In genomic region chr11:47161134-47161854, GRCh38 we compare ENCODE assay signal across 8 cellular contexts. TPM values are rescaled to one million over a fixed set of nuclear protein-coding genes. Genes with fewer than 3 reads are reported as not detected.
A peak's percentile ranks its signal among the peaks of the same experiment; 100 is the strongest.
DNase-seq lines count a peak whose midpoint lies in the region; ATAC-seq lines count a peak whose summit lies in the region.

No MANE protein-coding gene starts in this region.

- H3K4me3 ChIP-seq in mesenchymal stem cell (ENCODE audit: insufficient read depth in 1 of 2, low read depth in 1 of 2, low read length in 2 of 2), result no peak overlapping the region

- H3K4ac ChIP-seq in mesenchymal stem cell (ENCODE audit: low read depth in 1 of 2, low read length in 2 of 2), result no peak overlapping the region

- H2BK5ac ChIP-seq in mesenchymal stem cell (ENCODE audit: low read depth, low read length, poor library complexity, severe bottlenecking), result no peak overlapping the region

- H2AFZ ChIP-seq in mesenchymal stem cell (ENCODE audit: low read depth, low read length), result no peak overlapping the region

- no peak overlapping the region for H3K23ac ChIP-seq in mesenchymal stem cell (ENCODE audit: low read length in 2 of 2)

- no peak overlapping the region for H2BK120ac ChIP-seq in mesenchymal stem cell (ENCODE audit: low read depth, low read length)

- H3K9me3 ChIP-seq in mesenchymal stem cell (ENCODE audit: control insufficient read depth, low read length), result no peaks in the 10 kb centered on the region

- peaks cover 10% of the 10 kb centered on the region for H3K4me1 ChIP-seq in mesenchymal stem cell (ENCODE audit: control insufficient read depth, insufficient read depth, low read depth, low read length)

- H3K14ac ChIP-seq in mesenchymal stem cell (ENCODE audit: low read length in 2 of 2), result no peak overlapping the region

- no peaks in the 10 kb centered on the region for H3K27me3 ChIP-seq in mesenchymal stem cell (ENCODE audit: control insufficient read depth in 1 of 2, insufficient read depth in 1 of 2, low read length in 2 of 2)

- H3K9ac ChIP-seq in mesenchymal stem cell (ENCODE audit: low read length), result no peak overlapping the region

- H4K8ac ChIP-seq in mesenchymal stem cell (ENCODE audit: low read length), result peak overlapping the region; percentile 52

- 56% methylated on average over 14 of the region's 14 CpGs for WGBS in mesenchymal stem cell

- H4K91ac ChIP-seq in mesenchymal stem cell (ENCODE audit: low read length), result no peak overlapping the region

- peaks cover 60 to 66% of the 10 kb centered on the region in 2 experiments for H3K36me3 ChIP-seq in mesenchymal stem cell (ENCODE audit: control insufficient read depth in 1 of 2, insufficient read depth in 2 of 2, low read depth in 1 of 2, low read length in 2 of 2)

- peaks cover 20% of the 10 kb centered on the region for H3K79me1 ChIP-seq in mesenchymal stem cell (replicated peaks; ENCODE audit: low read length, poor library complexity, severe bottlenecking)

- H3K27ac ChIP-seq in mesenchymal stem cell (ENCODE audit: low read length, poor library complexity, severe bottlenecking), result no peak overlapping the region

- H3K4me2 ChIP-seq in mesenchymal stem cell (ENCODE audit: low read length, poor library complexity, severe bottlenecking), result no peak overlapping the region

- no peak overlapping the region for H2BK15ac ChIP-seq in mesenchymal stem cell (ENCODE audit: low read depth, poor library complexity, severe bottlenecking)

- no peak overlapping the region for H2BK12ac ChIP-seq in mesenchymal stem cell (ENCODE audit: low read length in 2 of 2)

- peak overlapping the region; percentile 33 for H2AK5ac ChIP-seq in mesenchymal stem cell (ENCODE audit: low read length, severe bottlenecking)

- peak; percentile 66 for ATAC-seq in HG02938 (IDR thresholded peaks at IDR 0.05; ENCODE audit: unreplicated experiment)

- DNase-seq in ELR (ENCODE audit: low read depth) (peak; percentile 81), NCI-H446 treated with DMSO at 0.1 percent for 48 hours (lab: John Stamatoyannopoulos, UW) (peak; percentile 43), mesenchymal stem cell (peak; percentile 80), mesenteric fat pad (ENCODE audit: low spot score) (no peak)
- peak; percentile 41 to 46 for DNase-seq in activated CD4-positive, alpha-beta T cell treated with anti-CD3 and anti-CD28 coated beads, Interleukin-2, amount 50 U/mL, for 4 hours
- peak; percentile 41 for DNase-seq in effector CD8-positive, alpha-beta T cell (lab: John Stamatoyannopoulos, UW)
- DNase-seq in stimulated activated naive CD4-positive, alpha-beta T cell treated with Interleukin-2 at 50 U/mL for 16 hours (lab: John Stamatoyannopoulos, UW), result peak; percentile 29

- no peak overlapping the region for H3K18ac ChIP-seq in mesenchymal stem cell (ENCODE audit: low read depth in 1 of 2, low read length in 2 of 2)

RNA-seq across cellular contexts. Expression of gene ARFGAP2, which starts 15.4 kb away (rescaled TPM):
- 41.6 TPM for polyA plus RNA-seq in mesenchymal stem cell (2013, experiment 1 of 2)
- 39.9 TPM for polyA plus RNA-seq in mesenchymal stem cell (2013, experiment 2 of 2)
- 57.0 TPM for total RNA-seq in mesenteric fat pad

RNA-seq across cellular contexts. Expression of gene PACSIN3, which starts 24.9 kb away (rescaled TPM):
- polyA plus RNA-seq in mesenchymal stem cell (2013, experiment 1 of 2), result 13.3 TPM
- 13.7 TPM for polyA plus RNA-seq in mesenchymal stem cell (2013, experiment 2 of 2)
- 14.9 TPM for total RNA-seq in mesenteric fat pad

RNA-seq across cellular contexts. Expression of gene DDB2, which starts 53.5 kb away (rescaled TPM):
- polyA plus RNA-seq in mesenchymal stem cell (2013, experiment 1 of 2), result 32.7 TPM
- polyA plus RNA-seq in mesenchymal stem cell (2013, experiment 2 of 2), result 30.8 TPM
- 21.0 TPM for total RNA-seq in mesenteric fat pad
